ENCODE assay signal across 8 cellular contexts in the genomic region with DNA sequence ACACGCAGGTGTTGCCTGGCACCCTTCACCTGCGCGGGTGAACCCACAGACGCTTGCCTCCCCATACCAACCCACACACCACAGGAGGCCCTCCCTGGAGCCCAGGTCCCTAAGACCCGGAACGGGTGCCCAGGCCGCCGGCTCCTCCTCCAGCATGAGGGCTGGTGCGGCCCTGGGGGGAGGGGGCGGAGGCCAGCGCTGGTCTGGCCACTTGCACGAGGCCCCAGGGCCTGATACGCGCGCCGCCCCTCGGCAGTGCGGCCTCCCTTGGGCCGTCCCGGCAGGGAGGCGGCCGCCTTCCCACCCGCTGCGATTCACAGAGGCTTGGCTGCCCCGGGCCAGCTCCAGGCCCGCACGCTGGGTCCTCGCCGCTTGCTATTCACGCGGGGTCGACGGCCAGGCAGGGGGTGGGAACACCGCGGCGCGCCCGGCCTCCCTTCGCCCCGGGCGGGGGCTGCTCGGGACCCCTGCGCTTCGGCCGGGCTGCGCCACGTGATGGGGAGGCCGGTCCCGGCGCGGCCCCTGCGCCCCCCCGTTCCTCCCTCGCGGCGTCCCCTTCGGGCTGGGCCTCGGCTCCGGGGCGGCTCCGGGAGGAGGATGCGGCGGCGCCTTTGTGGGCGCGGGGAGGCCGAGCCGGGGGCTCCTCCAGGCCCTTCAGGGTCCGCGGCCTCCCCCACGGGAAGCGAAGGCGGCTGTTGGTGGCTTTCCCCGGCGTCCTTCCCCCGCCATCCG. TPM values are rescaled to one million over a fixed set of nuclear protein-coding genes. Genes with fewer than 3 reads are reported as not detected.
DNase-seq lines count a peak whose midpoint lies in the region; ATAC-seq and TF ChIP-seq lines count a peak whose summit lies in the region.

No MANE protein-coding gene starts in this region.

- ATAC-seq in stimulated activated naive B cell treated with anti-CD40 and anti-IgM and Interleukin-4, amounts not matched to agents 10 μg/mL and 1 μg/mL and 100 μg/mL, for 72 hours (replicated peaks) = peak; percentile 1 to 2
- ATAC-seq in sciatic nerve = no peak

- H3K9me3 Mint-ChIP-seq in stimulated activated naive B cell treated with anti-CD40 and anti-IgM and Interleukin-4, amounts not matched to agents 10 μg/mL and 1 μg/mL and 100 μg/mL, for 72 hours = no peaks in the 10 kb centered on the region

- H3K27ac Mint-ChIP-seq in stimulated activated naive B cell treated with anti-CD40 and anti-IgM and Interleukin-4, amounts not matched to agents 10 μg/mL and 1 μg/mL and 100 μg/mL, for 72 hours = peak overlapping the region; percentile 87

- no peaks in the 10 kb centered on the region for H3K27me3 ChIP-seq in layer of hippocampus (ENCODE audit: control insufficient read depth, insufficient read depth, low read length)

- H3K27ac ChIP-seq in layer of hippocampus (ENCODE audit: low read depth, low read length) = peak overlapping the region; percentile 87

- H3K36me3 Mint-ChIP-seq in stimulated activated naive B cell treated with anti-CD40 and anti-IgM and Interleukin-4, amounts not matched to agents 10 μg/mL and 1 μg/mL and 100 μg/mL, for 72 hours = peaks cover 28 to 31% of the 10 kb centered on the region in 2 donors

- peak; percentile 63 for DNase-seq in NCI-H146 (lab: John Stamatoyannopoulos, UW)
- no peak for DNase-seq in NCI-H146 treated with DMSO at 0.1 percent for 48 hours (lab: John Stamatoyannopoulos, UW; ENCODE audit: unreplicated experiment)
- DNase-seq in HFF-Myc (ENCODE audit: extremely low read depth, low read depth) = no peak
- peak; percentile 59 for DNase-seq in RPMI8226
- DNase-seq in cardiac fibroblast (ENCODE audit: low read depth in 2 of 2) = peak; percentile 53 to 81
- DNase-seq in stimulated activated naive B cell treated with anti-CD40 and anti-IgM and Interleukin-4, amounts not matched to agents 10 μg/mL and 1 μg/mL and 100 μg/mL, for 72 hours = peak; percentile 39
- DNase-seq in sciatic nerve (ENCODE audit: low spot score) = no peak

- no peak for TF ChIP-seq CTCF in HFF-Myc (IDR thresholded peaks at IDR 0.05; ENCODE audit: low read depth, low read length, missing control alignments)
- no peak for TF ChIP-seq CTCF in cardiac fibroblast (IDR thresholded peaks at IDR 0.05; ENCODE audit: low read depth, low read length)

- intact Hi-C loops in sciatic nerve (cut with DNase I) = no loop called here

- peak overlapping the region; percentile 86 to 87 for H3K4me3 Mint-ChIP-seq in stimulated activated naive B cell treated with anti-CD40 and anti-IgM and Interleukin-4, amounts not matched to agents 10 μg/mL and 1 μg/mL and 100 μg/mL, for 72 hours

- no peaks in the 10 kb centered on the region for H3K27me3 Mint-ChIP-seq in stimulated activated naive B cell treated with anti-CD40 and anti-IgM and Interleukin-4, amounts not matched to agents 10 μg/mL and 1 μg/mL and 100 μg/mL, for 72 hours

- peaks cover 9 to 44% of the 10 kb centered on the region in 2 donors for H3K4me1 Mint-ChIP-seq in stimulated activated naive B cell treated with anti-CD40 and anti-IgM and Interleukin-4, amounts not matched to agents 10 μg/mL and 1 μg/mL and 100 μg/mL, for 72 hours

- H3K4me3 ChIP-seq in HFF-Myc (replicated peaks; ENCODE audit: low read depth, low read length) (peak overlapping the region; percentile 96), cardiac fibroblast (replicated peaks in 1 of 2; ENCODE audit: low read depth in 2 of 2, low read length in 2 of 2) (peak overlapping the region; percentile 72 to 77)

RNA-seq across cellular contexts. Expression of a gene that starts 0.7 kb away (rescaled TPM):
- 280 TPM for total RNA-seq in sciatic nerve

RNA-seq across cellular contexts. Expression of a gene that starts 31.7 kb away (rescaled TPM):
- total RNA-seq in sciatic nerve = 57.1 TPM

RNA-seq across cellular contexts. Expression of a gene that starts 45.7 kb away (rescaled TPM):
- 68.2 TPM for total RNA-seq in sciatic nerve

RNA-seq across cellular contexts. Expression of a gene that starts 45.7 kb away (rescaled TPM):
- 42.4 TPM for total RNA-seq in sciatic nerve

RNA-seq across cellular contexts. Expression of a gene that starts 59.9 kb away (rescaled TPM):
- total RNA-seq in sciatic nerve = 80.0 TPM

Comparison
In these comparisons a context has a peak if more than half of its experiments do, and no peak if none do; other contexts are left out.
1. DNase-seq: peak in NCI-H146 (single experiment), RPMI8226 (single experiment), cardiac fibroblast (2 of 2) and stimulated activated naive B cell treated with anti-CD40 and anti-IgM and Interleukin-4, amounts not matched to agents 10 μg/mL and 1 μg/mL and 100 μg/mL, for 72 hours (single experiment); none in NCI-H146 treated with DMSO at 0.1 percent for 48 hours (single experiment), HFF-Myc (single experiment) and sciatic nerve (single experiment).